1 cellular context compared by ENCODE assay signal in the genomic region with DNA sequence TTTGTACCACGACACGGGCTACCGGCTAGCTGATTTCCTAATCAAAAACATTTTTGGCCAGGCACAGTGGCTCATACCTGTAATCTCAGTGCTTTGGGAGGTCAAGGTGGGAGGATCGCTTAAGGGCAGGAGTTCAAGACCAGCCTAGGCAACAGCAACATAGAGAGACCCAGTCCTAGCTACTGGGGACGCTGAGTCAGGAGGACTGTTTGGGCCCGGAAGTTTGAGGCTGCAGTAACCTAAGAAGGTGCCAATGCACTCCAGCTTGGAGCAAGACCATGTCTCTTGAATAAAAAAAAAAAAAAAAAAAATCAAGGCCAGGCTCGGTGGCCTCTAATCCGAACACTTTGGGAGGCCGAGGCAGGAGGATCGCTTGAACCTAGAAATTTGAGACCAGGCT.
TF ChIP-seq lines count a peak whose summit lies in the region.

No MANE protein-coding gene starts in this region.

TF ChIP-seq in HepG2, 621 proteins besides CTCF, POLR2A, EP300 and RAD21:
- no peak for TF ChIP-seq ZNF713 (CRISPR knock-in tag; IDR thresholded peaks at IDR 0.05)
- TF ChIP-seq, protein P1, sequence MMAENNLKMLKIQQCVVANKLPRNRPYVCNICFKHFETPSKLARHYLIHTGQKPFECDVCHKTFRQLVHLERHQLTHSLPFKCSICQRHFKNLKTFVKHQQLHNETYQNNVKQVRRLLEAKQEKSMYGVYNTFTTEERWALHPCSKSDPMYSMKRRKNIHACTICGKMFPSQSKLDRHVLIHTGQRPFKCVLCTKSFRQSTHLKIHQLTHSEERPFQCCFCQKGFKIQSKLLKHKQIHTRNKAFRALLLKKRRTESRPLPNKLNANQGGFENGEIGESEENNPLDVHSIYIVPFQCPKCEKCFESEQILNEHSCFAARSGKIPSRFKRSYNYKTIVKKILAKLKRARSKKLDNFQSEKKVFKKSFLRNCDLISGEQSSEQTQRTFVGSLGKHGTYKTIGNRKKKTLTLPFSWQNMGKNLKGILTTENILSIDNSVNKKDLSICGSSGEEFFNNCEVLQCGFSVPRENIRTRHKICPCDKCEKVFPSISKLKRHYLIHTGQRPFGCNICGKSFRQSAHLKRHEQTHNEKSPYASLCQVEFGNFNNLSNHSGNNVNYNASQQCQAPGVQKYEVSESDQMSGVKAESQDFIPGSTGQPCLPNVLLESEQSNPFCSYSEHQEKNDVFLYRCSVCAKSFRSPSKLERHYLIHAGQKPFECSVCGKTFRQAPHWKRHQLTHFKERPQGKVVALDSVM (CRISPR knock-in tag; IDR thresholded peaks at IDR 0.05): peak; percentile 36; the same call in 1 of the 2 replicates
TF ChIP-seq in HepG2: peak in this region for 1.
